Comparison of ENCODE assay signal across 8 cellular contexts in the genomic region with DNA sequence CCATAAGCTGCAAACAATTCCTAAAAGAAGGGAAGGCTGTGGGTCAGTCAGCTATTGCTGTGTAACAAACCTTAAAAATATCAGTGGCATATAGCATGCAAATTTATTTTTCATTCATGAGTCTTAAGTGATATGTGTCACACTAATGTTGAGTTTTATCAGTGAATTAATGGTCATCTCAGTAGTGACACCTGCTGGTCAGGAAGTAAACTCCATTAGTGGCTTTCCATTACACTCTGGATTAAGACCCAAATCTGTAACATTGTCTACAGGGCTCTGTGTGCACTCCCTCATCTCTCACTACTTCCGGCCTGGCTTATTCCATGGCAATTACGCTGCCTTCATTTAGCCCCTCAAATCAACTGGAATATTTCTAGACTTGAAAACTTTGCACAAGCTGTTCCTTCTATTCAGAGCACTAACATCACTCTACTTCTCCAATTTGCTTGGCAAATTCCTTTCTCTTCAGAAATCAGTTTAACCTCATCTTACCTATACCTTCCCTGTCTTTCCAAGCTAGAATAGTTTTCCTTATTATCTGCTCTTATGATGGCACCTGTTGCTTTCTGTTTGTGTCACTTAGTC.
A peak's percentile ranks its signal among the peaks of the same experiment; 100 is the strongest.
DNase-seq lines count a peak whose midpoint lies in the region; ATAC-seq, FAIRE-seq and TF ChIP-seq lines count a peak whose summit lies in the region.

No MANE protein-coding gene starts in this region.

- peaks cover 1% of the 10 kb centered on the region for H3K27me3 Mint-ChIP-seq in activated CD4-positive, alpha-beta memory T cell treated with anti-CD3 and anti-CD28 coated beads for 36 hours

- FAIRE-seq in GM12891 (lab: Jason Lieb, UNC), result peak; percentile 90

- no peaks in the 10 kb centered on the region for H3K36me3 ChIP-seq in PC-9 (ENCODE audit: low read depth)

- TF ChIP-seq POLR2A in GM12891 (IDR thresholded peaks at IDR 0.05; ENCODE audit: low read depth, low read length), result no peak

- H3K4me1 ChIP-seq in PC-9 (replicated peaks; ENCODE audit: insufficient read depth), result no peaks in the 10 kb centered on the region

- H3K4me3 ChIP-seq in PC-9 (no peak overlapping the region), retinal pigment epithelial cell (ENCODE audit: low read length) (no peak overlapping the region)

- H3K36me3 Mint-ChIP-seq in activated CD4-positive, alpha-beta memory T cell treated with anti-CD3 and anti-CD28 coated beads for 36 hours, result no peaks in the 10 kb centered on the region

- H3K79me2 ChIP-seq in PC-9 (ENCODE audit: low read depth), result no peaks in the 10 kb centered on the region

- no peaks in the 10 kb centered on the region for H3K4me1 Mint-ChIP-seq in activated CD4-positive, alpha-beta memory T cell treated with anti-CD3 and anti-CD28 coated beads for 36 hours (ENCODE audit: low read depth)

- no TSS peak for BruUV-seq in PC-9 (replicated peaks; lab: Mats Ljungman, UMichigan)

- H3K4me3 Mint-ChIP-seq in activated CD4-positive, alpha-beta memory T cell treated with anti-CD3 and anti-CD28 coated beads for 36 hours, result no peak overlapping the region

- no peaks in the 10 kb centered on the region for H3K9me3 Mint-ChIP-seq in activated CD4-positive, alpha-beta memory T cell treated with anti-CD3 and anti-CD28 coated beads for 36 hours

- peak; percentile 34 for DNase-seq in AG08396 (ENCODE audit: low spot score)
- DNase-seq in GM12891 (ENCODE audit: insufficient read length, low spot score), result peak; percentile 4
- DNase-seq in PC-9, result no peak
- DNase-seq in fibroblast of peridontal ligament (ENCODE audit: extremely low read depth), result peak; percentile 69
- DNase-seq in retinal pigment epithelial cell (ENCODE audit: low read depth), result no peak
- no peak for DNase-seq in activated CD4-positive, alpha-beta memory T cell treated with anti-CD3 and anti-CD28 coated beads for 36 hours

- TF ChIP-seq CTCF in PC-9 (conservative IDR thresholded peaks at IDR 0.05) (peak; percentile 65), retinal pigment epithelial cell (conservative IDR thresholded peaks at IDR 0.05; ENCODE audit: low read depth, low read length) (peak; percentile 72)

- no peaks in the 10 kb centered on the region for H3K9me2 ChIP-seq in PC-9 (ENCODE audit: insufficient read depth)

- no peaks in the 10 kb centered on the region; the same call in 1 of the 2 replicates for H3K9me3 ChIP-seq in PC-9 (ENCODE audit: insufficient read depth, low read depth)

- intact Hi-C loops in PC-9 (cut with micrococcal nuclease; ENCODE audit: unreplicated experiment), result loop anchor here (10.0 kb wide), 3 partner anchors 149 to 639 kb away; no protein-coding TSS in a partner anchor
- intact Hi-C loops in activated CD4-positive, alpha-beta memory T cell treated with anti-CD3 and anti-CD28 coated beads for 36 hours (cut with micrococcal nuclease), result loop anchor here (5.0 kb wide), 1 partner anchor 416 kb away; no protein-coding TSS in a partner anchor

- H3K27ac ChIP-seq in PC-9, result no peak overlapping the region

- peak; percentile 75 for ATAC-seq in HG02884 (IDR thresholded peaks at IDR 0.05; ENCODE audit: unreplicated experiment)
- ATAC-seq in HG03025 (IDR thresholded peaks at IDR 0.05; ENCODE audit: low FRiP score, unreplicated experiment), result no peak

- H3K27me3 ChIP-seq in PC-9 (ENCODE audit: insufficient read depth, low read depth), result no peaks in the 10 kb centered on the region

- H3F3A ChIP-seq in PC-9 (ENCODE audit: insufficient read depth, low read depth), result no peaks in the 10 kb centered on the region

- H4K20me1 ChIP-seq in PC-9 (ENCODE audit: insufficient read depth), result no peaks in the 10 kb centered on the region

- H3K4me2 ChIP-seq in PC-9, result no peak overlapping the region

- CTCF ChIA-PET in PC-9 (lab: Charles Lee), result no interaction called here
- CTCF ChIA-PET in activated CD4-positive, alpha-beta memory T cell treated with anti-CD3 and anti-CD28 coated beads for 36 hours (lab: Charles Lee), result interaction anchor here (0.6 to 2.3 kb wide), 5 partner anchors 8 to 156 kb away, joined by 3 to 11 read pairs (median 3); no protein-coding TSS in a partner anchor

- POLR2A ChIA-PET in PC-9 (lab: Charles Lee; ENCODE audit: unreplicated experiment), result no interaction called here
- POLR2A ChIA-PET in activated CD4-positive, alpha-beta memory T cell treated with anti-CD3 and anti-CD28 coated beads for 36 hours (lab: Charles Lee), result no interaction called here

- H2AFZ ChIP-seq in PC-9, result no peak overlapping the region

- H3K27ac Mint-ChIP-seq in activated CD4-positive, alpha-beta memory T cell treated with anti-CD3 and anti-CD28 coated beads for 36 hours, result no peak overlapping the region

TF ChIP-seq in GM12891, 5 proteins besides CTCF, POLR2A, EP300 and RAD21:
- TF ChIP-seq SPI1 (IDR thresholded peaks at IDR 0.05; ENCODE audit: low read depth, low read length) (no peak), PAX5 (IDR thresholded peaks at IDR 0.05; ENCODE audit: insufficient read depth, low read length, severe bottlenecking) (no peak), TAF1 (IDR thresholded peaks at IDR 0.05; ENCODE audit: low read depth, low read length) (no peak), POU2F2 (IDR thresholded peaks at IDR 0.05; ENCODE audit: low read depth, low read length) (no peak)

Comparison
In these comparisons a context has a peak if more than half of its experiments do, and no peak if none do; other contexts are left out.
1. DNase-seq: peak in AG08396 (single experiment), GM12891 (single experiment) and fibroblast of peridontal ligament (single experiment); none in PC-9 (0 of 2), retinal pigment epithelial cell (single experiment) and activated CD4-positive, alpha-beta memory T cell treated with anti-CD3 and anti-CD28 coated beads for 36 hours (single experiment).